Comparison of ENCODE assay signal across 19 cellular contexts in genomic region chr5:143525176-143525575, GRCh38.
"Had no signal": no experiment of that assay in that cellular context is flagged by ENCODE, and none has a peak within 500 bp of the region (broad histone marks: within the 10 kb centered on the region; RNA-seq: fewer than 3 reads in every experiment).

No MANE protein-coding gene starts in this region.

- H3K4me3 ChIP-seq: coronary artery, gastrocnemius medialis, left lung, lower lobe of right lung, pancreas, psoas muscle, right lobe of liver, spleen, thoracic aorta, transverse colon had no signal

- DNase-seq: effector CD4-positive, alpha-beta T cell; gastrocnemius medialis; immature natural killer cell; left lung; lower lobe of right lung; naive B cell; occipital lobe; pancreas; psoas muscle; retina; right lobe of liver; spleen; stimulated activated CD4-positive, alpha-beta T cell treated with anti-CD3 and anti-CD28 coated beads, Interleukin-2, amount 100 ng/mL, for 24 hours; stimulated activated CD4-positive, alpha-beta T cell treated with anti-CD3 and anti-CD28 coated beads, Interleukin-4, amount 100 ng/mL, for 4 hours; stimulated activated naive B cell treated with anti-CD40 and anti-IgM and Interleukin-4, amounts not matched to agents 10 μg/mL and 1 μg/mL and 100 μg/mL, for 72 hours; stimulated activated naive CD8-positive, alpha-beta T cell treated with anti-CD3 and anti-CD28 coated beads, Interleukin-15, amount 100 ng/mL, for 72 hours; transverse colon had no signal

- H3K27ac ChIP-seq: coronary artery, gastrocnemius medialis, left lung, lower lobe of right lung, pancreas, psoas muscle, right lobe of liver, spleen, thoracic aorta, transverse colon had no signal
